Comparison of ENCODE assay signal across 8 cellular contexts in genomic region chr10:14822879-14823755, GRCh38. TPM values are rescaled to one million over a fixed set of nuclear protein-coding genes. Genes with fewer than 3 reads are reported as not detected.
DNase-seq lines count a peak whose midpoint lies in the region; ATAC-seq and TF ChIP-seq lines count a peak whose summit lies in the region.

No MANE protein-coding gene starts in this region.

- no peaks in the 10 kb centered on the region for H3K27me3 Mint-ChIP-seq in activated CD8-positive, alpha-beta T cell treated with anti-CD3 and anti-CD28 coated beads for 36 hours
- peaks cover 9% of the 10 kb centered on the region for H3K27me3 Mint-ChIP-seq in osteocyte (ENCODE audit: unreplicated experiment)
- H3K27me3 Mint-ChIP-seq in activated T-helper 1 cell treated with anti-CD3 and anti-CD28 coated beads, Interleukin-12 subunit alpha, Interleukin-12 subunit beta, Interleukin-2, Interleukin-4 antibody, amounts not matched to agents 30 ng/mL and 10 ng/mL and 1 ng/mL, durations not matched to agents 14 hours and 24 hours and 36 hours (ENCODE audit: insufficient read depth), result peaks cover 9% of the 10 kb centered on the region

- TF ChIP-seq CTCF in activated CD8-positive, alpha-beta T cell treated with anti-CD3 and anti-CD28 coated beads for 36 hours (IDR thresholded peaks at IDR 0.05), result peak; percentile 83
- peak; percentile 81 for TF ChIP-seq CTCF in osteocyte (IDR thresholded peaks at IDR 0.05)

- H3K27ac Mint-ChIP-seq in activated CD8-positive, alpha-beta T cell treated with anti-CD3 and anti-CD28 coated beads for 36 hours, result no peak overlapping the region
- H3K27ac Mint-ChIP-seq in osteocyte (ENCODE audit: unreplicated experiment), result peak overlapping the region; percentile 35
- H3K27ac Mint-ChIP-seq in activated T-helper 1 cell treated with anti-CD3 and anti-CD28 coated beads, Interleukin-12 subunit alpha, Interleukin-12 subunit beta, Interleukin-2, Interleukin-4 antibody, amounts not matched to agents 30 ng/mL and 10 ng/mL and 1 ng/mL, durations not matched to agents 14 hours and 24 hours and 36 hours, result no peak overlapping the region

- H3K4me1 Mint-ChIP-seq in activated CD8-positive, alpha-beta T cell treated with anti-CD3 and anti-CD28 coated beads for 36 hours (ENCODE audit: low read depth), result peaks cover 3% of the 10 kb centered on the region
- peaks cover 15% of the 10 kb centered on the region for H3K4me1 Mint-ChIP-seq in osteocyte (ENCODE audit: unreplicated experiment)
- H3K4me1 Mint-ChIP-seq in activated T-helper 1 cell treated with anti-CD3 and anti-CD28 coated beads, Interleukin-12 subunit alpha, Interleukin-12 subunit beta, Interleukin-2, Interleukin-4 antibody, amounts not matched to agents 30 ng/mL and 10 ng/mL and 1 ng/mL, durations not matched to agents 14 hours and 24 hours and 36 hours (ENCODE audit: low read depth), result peaks cover 22% of the 10 kb centered on the region

- ATAC-seq in activated CD8-positive, alpha-beta T cell treated with anti-CD3 and anti-CD28 coated beads for 36 hours, result peak; percentile 68
- no peak for ATAC-seq in GM21360 (IDR thresholded peaks at IDR 0.05; ENCODE audit: unreplicated experiment)

- H3K4me3 Mint-ChIP-seq in activated CD8-positive, alpha-beta T cell treated with anti-CD3 and anti-CD28 coated beads for 36 hours, result no peak overlapping the region
- H3K4me3 Mint-ChIP-seq in osteocyte (ENCODE audit: unreplicated experiment), result no peak overlapping the region
- no peak overlapping the region for H3K4me3 Mint-ChIP-seq in activated T-helper 1 cell treated with anti-CD3 and anti-CD28 coated beads, Interleukin-12 subunit alpha, Interleukin-12 subunit beta, Interleukin-2, Interleukin-4 antibody, amounts not matched to agents 30 ng/mL and 10 ng/mL and 1 ng/mL, durations not matched to agents 14 hours and 24 hours and 36 hours

- POLR2A ChIA-PET in activated CD8-positive, alpha-beta T cell treated with anti-CD3 and anti-CD28 coated beads for 36 hours (lab: Charles Lee), result interaction anchor here (0.7 to 0.8 kb wide), 2 partner anchors 164 to 335 kb away, joined by 4 to 5 read pairs; no protein-coding TSS in a partner anchor

- peak; percentile 11 for DNase-seq in activated CD8-positive, alpha-beta memory T cell treated with anti-CD3 and anti-CD28 coated beads, Interleukin-2, amount 50 U/mL, for 1 hour (ENCODE audit: extremely low read depth)
- DNase-seq in activated CD8-positive, alpha-beta memory T cell treated with anti-CD3 and anti-CD28 coated beads for 24 hours, result no peak
- DNase-seq in NAMALWA (ENCODE audit: low spot score), result peak; percentile 78
- DNase-seq in activated CD8-positive, alpha-beta T cell treated with anti-CD3 and anti-CD28 coated beads for 36 hours, result peak; percentile 69
- DNase-seq in fibroblast of peridontal ligament (ENCODE audit: extremely low read depth), result peak; percentile 80
- no peak for DNase-seq in osteocyte (ENCODE audit: extremely low spot score, unreplicated experiment)
- DNase-seq in activated T-helper 1 cell treated with anti-CD3 and anti-CD28 coated beads, Interleukin-12 subunit alpha, Interleukin-12 subunit beta, Interleukin-2, Interleukin-4 antibody, amounts not matched to agents 30 ng/mL and 10 ng/mL and 1 ng/mL, durations not matched to agents 14 hours and 24 hours and 36 hours (ENCODE audit: low spot score), result no peak

- no peaks in the 10 kb centered on the region for H3K9me3 Mint-ChIP-seq in activated CD8-positive, alpha-beta T cell treated with anti-CD3 and anti-CD28 coated beads for 36 hours
- H3K9me3 Mint-ChIP-seq in osteocyte (ENCODE audit: unreplicated experiment), result no peaks in the 10 kb centered on the region
- no peaks in the 10 kb centered on the region for H3K9me3 Mint-ChIP-seq in activated T-helper 1 cell treated with anti-CD3 and anti-CD28 coated beads, Interleukin-12 subunit alpha, Interleukin-12 subunit beta, Interleukin-2, Interleukin-4 antibody, amounts not matched to agents 30 ng/mL and 10 ng/mL and 1 ng/mL, durations not matched to agents 14 hours and 24 hours and 36 hours

- intact Hi-C loops in activated CD8-positive, alpha-beta T cell treated with anti-CD3 and anti-CD28 coated beads for 36 hours (cut with micrococcal nuclease), result loop anchor here (2.0 kb wide), 1 partner anchor 324 kb away; no protein-coding TSS in a partner anchor
- intact Hi-C loops in activated T-helper 1 cell treated with anti-CD3 and anti-CD28 coated beads, Interleukin-12 subunit alpha, Interleukin-12 subunit beta, Interleukin-2, Interleukin-4 antibody, amounts not matched to agents 30 ng/mL and 10 ng/mL and 1 ng/mL, durations not matched to agents 14 hours and 24 hours and 36 hours (cut with micrococcal nuclease), result loop anchor here (1.0 to 2.0 kb wide), 6 partner anchors 16 to 626 kb away; partner anchors contain the start of genes CDNF, HSPA14 and MSANTD7

- CTCF ChIA-PET in activated CD8-positive, alpha-beta T cell treated with anti-CD3 and anti-CD28 coated beads for 36 hours (lab: Charles Lee), result interaction anchor here (0.7 to 3.4 kb wide), 33 partner anchors 9 to 623 kb away, joined by 3 to 35 read pairs (median 4); partner anchors contain the start of genes CDNF, HSPA14 and MSANTD7

- no peaks in the 10 kb centered on the region for H3K36me3 Mint-ChIP-seq in activated CD8-positive, alpha-beta T cell treated with anti-CD3 and anti-CD28 coated beads for 36 hours (ENCODE audit: low read depth)
- H3K36me3 Mint-ChIP-seq in osteocyte (ENCODE audit: unreplicated experiment), result no peaks in the 10 kb centered on the region
- no peaks in the 10 kb centered on the region for H3K36me3 Mint-ChIP-seq in activated T-helper 1 cell treated with anti-CD3 and anti-CD28 coated beads, Interleukin-12 subunit alpha, Interleukin-12 subunit beta, Interleukin-2, Interleukin-4 antibody, amounts not matched to agents 30 ng/mL and 10 ng/mL and 1 ng/mL, durations not matched to agents 14 hours and 24 hours and 36 hours (ENCODE audit: low read depth)

RNA-seq across cellular contexts. Expression of gene CDNF, which starts 14.7 kb away (rescaled TPM):
- total RNA-seq in activated CD8-positive, alpha-beta T cell treated with anti-CD3 and anti-CD28 coated beads for 36 hours, result 1 to 10 TPM; 1.5 to 1.8 TPM
- total RNA-seq in osteocyte, result 1.0 and 2.9 TPM in 2 replicates
- 0.47 and 0.93 TPM in 2 replicates for total RNA-seq in activated T-helper 1 cell treated with anti-CD3 and anti-CD28 coated beads, Interleukin-12 subunit alpha, Interleukin-12 subunit beta, Interleukin-2, Interleukin-4 antibody, amounts not matched to agents 30 ng/mL and 10 ng/mL and 1 ng/mL, durations not matched to agents 14 hours and 24 hours and 36 hours

RNA-seq across cellular contexts. Expression of gene HSPA14, which starts 15.0 kb away (rescaled TPM):
- total RNA-seq in activated CD8-positive, alpha-beta T cell treated with anti-CD3 and anti-CD28 coated beads for 36 hours, result 10 to 100 TPM; 36.1 to 36.7 TPM
- 9.5 and 9.9 TPM in 2 replicates for total RNA-seq in osteocyte
- total RNA-seq in activated T-helper 1 cell treated with anti-CD3 and anti-CD28 coated beads, Interleukin-12 subunit alpha, Interleukin-12 subunit beta, Interleukin-2, Interleukin-4 antibody, amounts not matched to agents 30 ng/mL and 10 ng/mL and 1 ng/mL, durations not matched to agents 14 hours and 24 hours and 36 hours, result 36.6 and 38.0 TPM in 2 replicates

RNA-seq across cellular contexts. Expression of gene MSANTD7, which starts 15.0 kb away (rescaled TPM):
- 10 to 100 TPM; 22.5 to 23.9 TPM for total RNA-seq in activated CD8-positive, alpha-beta T cell treated with anti-CD3 and anti-CD28 coated beads for 36 hours
- total RNA-seq in osteocyte, result 13.6 and 13.8 TPM in 2 replicates
- total RNA-seq in activated T-helper 1 cell treated with anti-CD3 and anti-CD28 coated beads, Interleukin-12 subunit alpha, Interleukin-12 subunit beta, Interleukin-2, Interleukin-4 antibody, amounts not matched to agents 30 ng/mL and 10 ng/mL and 1 ng/mL, durations not matched to agents 14 hours and 24 hours and 36 hours, result 26.7 and 29.6 TPM in 2 replicates

RNA-seq across cellular contexts. Expression of gene FAM107B, which starts 48.4 kb away (rescaled TPM):
- total RNA-seq in activated CD8-positive, alpha-beta T cell treated with anti-CD3 and anti-CD28 coated beads for 36 hours, result 100 to 1,000 TPM; 114 to 121 TPM
- total RNA-seq in osteocyte, result 40.7 and 47.4 TPM in 2 replicates
- 156 and 167 TPM in 2 replicates for total RNA-seq in activated T-helper 1 cell treated with anti-CD3 and anti-CD28 coated beads, Interleukin-12 subunit alpha, Interleukin-12 subunit beta, Interleukin-2, Interleukin-4 antibody, amounts not matched to agents 30 ng/mL and 10 ng/mL and 1 ng/mL, durations not matched to agents 14 hours and 24 hours and 36 hours

RNA-seq across cellular contexts. Expression of gene SUV39H2, which starts 55.5 kb away (rescaled TPM):
- total RNA-seq in activated CD8-positive, alpha-beta T cell treated with anti-CD3 and anti-CD28 coated beads for 36 hours, result 10 to 100 TPM; 40.9 to 45.8 TPM
- total RNA-seq in osteocyte, result 8.2 and 9.8 TPM in 2 replicates
- 43.3 and 51.7 TPM in 2 replicates for total RNA-seq in activated T-helper 1 cell treated with anti-CD3 and anti-CD28 coated beads, Interleukin-12 subunit alpha, Interleukin-12 subunit beta, Interleukin-2, Interleukin-4 antibody, amounts not matched to agents 30 ng/mL and 10 ng/mL and 1 ng/mL, durations not matched to agents 14 hours and 24 hours and 36 hours

Comparison
In these comparisons a context has a peak if more than half of its experiments do, and no peak if none do; other contexts are left out.
1. DNase-seq: peak in activated CD8-positive, alpha-beta memory T cell treated with anti-CD3 and anti-CD28 coated beads, Interleukin-2, amount 50 U/mL, for 1 hour (single experiment), NAMALWA (single experiment), activated CD8-positive, alpha-beta T cell treated with anti-CD3 and anti-CD28 coated beads for 36 hours (single experiment) and fibroblast of peridontal ligament (single experiment); none in activated CD8-positive, alpha-beta memory T cell treated with anti-CD3 and anti-CD28 coated beads for 24 hours (single experiment), osteocyte (single experiment) and activated T-helper 1 cell treated with anti-CD3 and anti-CD28 coated beads, Interleukin-12 subunit alpha, Interleukin-12 subunit beta, Interleukin-2, Interleukin-4 antibody, amounts not matched to agents 30 ng/mL and 10 ng/mL and 1 ng/mL, durations not matched to agents 14 hours and 24 hours and 36 hours (single experiment).